ENCODE assay signal across 25 cellular contexts in genomic region chr2:18611184-18611583, GRCh38. TPM values are rescaled to one million over a fixed set of nuclear protein-coding genes. Genes with fewer than 3 reads are reported as not detected.
DNase-seq lines count a peak whose midpoint lies in the region; ATAC-seq and TF ChIP-seq lines count a peak whose summit lies in the region.
"Had no signal": no experiment of that assay in that cellular context is flagged by ENCODE, and none has a peak within 500 bp of the region (broad histone marks: within the 10 kb centered on the region; RNA-seq: fewer than 3 reads in every experiment).

No MANE protein-coding gene starts in this region.

- H3K9me3 Mint-ChIP-seq in nephron, result no peaks in the 10 kb centered on the region
- H3K9me3 Mint-ChIP-seq in stimulated activated effector memory CD8-positive, alpha-beta T cell treated with anti-CD3 and anti-CD28 coated beads, Interleukin-12 subunit alpha, Interleukin-12 subunit beta, amount 100 ng/mL, for 72 hours, result no peaks in the 10 kb centered on the region

- H3K4me3 Mint-ChIP-seq in nephron, result no peak overlapping the region
- no peak overlapping the region for H3K4me3 Mint-ChIP-seq in stimulated activated effector memory CD8-positive, alpha-beta T cell treated with anti-CD3 and anti-CD28 coated beads, Interleukin-12 subunit alpha, Interleukin-12 subunit beta, amount 100 ng/mL, for 72 hours
- H3K4me3 Mint-ChIP-seq: memory B cell, T-helper 17 cell had no signal

- TF ChIP-seq CTCF in nephron (IDR thresholded peaks at IDR 0.05; ENCODE audit: unreplicated experiment in 3 of 3), result no peak

- H3K36me3 ChIP-seq in MG63, result no peaks in the 10 kb centered on the region
- H3K36me3 ChIP-seq: adrenal gland, ovary, SJCRH30, suprapubic skin had no signal

- H3K4me1 Mint-ChIP-seq in nephron, result peaks cover 5% of the 10 kb centered on the region
- no peaks in the 10 kb centered on the region for H3K4me1 Mint-ChIP-seq in stimulated activated effector memory CD8-positive, alpha-beta T cell treated with anti-CD3 and anti-CD28 coated beads, Interleukin-12 subunit alpha, Interleukin-12 subunit beta, amount 100 ng/mL, for 72 hours
- H3K4me1 Mint-ChIP-seq: memory B cell, T-helper 17 cell had no signal

- H3K9me3 ChIP-seq in MG63, result no peaks in the 10 kb centered on the region
- H3K9me3 ChIP-seq: adrenal gland, ovary, SJCRH30, suprapubic skin had no signal

- H3K27ac Mint-ChIP-seq in nephron, result peak overlapping the region in 2 of 3 experiments; percentile 31 to 46
- H3K27ac Mint-ChIP-seq in stimulated activated effector memory CD8-positive, alpha-beta T cell treated with anti-CD3 and anti-CD28 coated beads, Interleukin-12 subunit alpha, Interleukin-12 subunit beta, amount 100 ng/mL, for 72 hours, result no peak overlapping the region
- H3K27ac Mint-ChIP-seq: memory B cell, T-helper 17 cell had no signal

- H3K27me3 ChIP-seq in MG63, result no peaks in the 10 kb centered on the region
- H3K27me3 ChIP-seq: adrenal gland, dorsolateral prefrontal cortex, ovary, suprapubic skin had no signal

- H3K4me3 ChIP-seq in MG63, result no peak overlapping the region
- H3K4me3 ChIP-seq: adrenal gland, dorsolateral prefrontal cortex, GM23248, ovary, SJCRH30, suprapubic skin had no signal

- no peak for ATAC-seq in HG03025 (IDR thresholded peaks at IDR 0.05; ENCODE audit: low FRiP score, unreplicated experiment)
- ATAC-seq in stimulated activated effector memory CD8-positive, alpha-beta T cell treated with anti-CD3 and anti-CD28 coated beads, Interleukin-12 subunit alpha, Interleukin-12 subunit beta, amount 100 ng/mL, for 72 hours, result no peak
- ATAC-seq: PC-3, sciatic nerve, T-helper 17 cell had no signal

- no peaks in the 10 kb centered on the region for H3K27me3 Mint-ChIP-seq in nephron (ENCODE audit: low read depth)
- H3K27me3 Mint-ChIP-seq: memory B cell, T-helper 17 cell had no signal

- no peaks in the 10 kb centered on the region for H3K36me3 Mint-ChIP-seq in nephron (ENCODE audit: low read depth)
- no peaks in the 10 kb centered on the region for H3K36me3 Mint-ChIP-seq in stimulated activated effector memory CD8-positive, alpha-beta T cell treated with anti-CD3 and anti-CD28 coated beads, Interleukin-12 subunit alpha, Interleukin-12 subunit beta, amount 100 ng/mL, for 72 hours

- DNase-seq in DMS153 treated with DMSO at 0.1 percent for 48 hours (lab: John Stamatoyannopoulos, UW; ENCODE audit: unreplicated experiment), result peak; percentile 28
- peak; percentile 74 for DNase-seq in MG63
- DNase-seq in brain pericyte (ENCODE audit: low read depth, low spot score), result peak; percentile 17
- DNase-seq in RPMI8226, result no peak
- DNase-seq in NCI-H446 treated with DMSO at 0.1 percent for 48 hours (lab: John Stamatoyannopoulos, UW), result no peak
- no peak for DNase-seq in stimulated activated effector memory CD8-positive, alpha-beta T cell treated with anti-CD3 and anti-CD28 coated beads, Interleukin-12 subunit alpha, Interleukin-12 subunit beta, amount 100 ng/mL, for 72 hours (ENCODE audit: low spot score in 2 of 2)
- DNase-seq: activated CD8-positive, alpha-beta memory T cell treated with anti-CD3 and anti-CD28 coated beads, Interleukin-2, amount 50 U/mL, for 48 hours; activated gamma-delta T cell treated with Interleukin-2 at 50 U/mL for 16 hours; adrenal gland; caudate nucleus; dorsolateral prefrontal cortex; GF-D8; GM23248; kidney glomerular epithelial cell; NCI-H1930; NCI-H526 treated with DMSO at 0.1 percent for 48 hours; ovary; PC-3; T-helper 17 cell had no signal

RNA-seq across cellular contexts. Expression of gene NT5C1B, which starts 21.8 kb away (rescaled TPM):
- not detected in 2 replicates for total RNA-seq in MG63 (2014; rRNA removed; shearing (Covaris generic); ENCODE audit: low replicate concordance)
- total RNA-seq: adrenal gland, dorsolateral prefrontal cortex, GM23248, ovary, PC-3, sciatic nerve, SJCRH30, suprapubic skin, T-helper 17 cell had no signal

RNA-seq across cellular contexts. Expression of gene RDH14, which starts 50.7 kb away (rescaled TPM):
- total RNA-seq in MG63 (2014; rRNA removed; shearing (Covaris generic); ENCODE audit: low replicate concordance), result 29.1 and 34.6 TPM in 2 replicates

Comparison
In these comparisons a context has a peak if more than half of its experiments do, and no peak if none do; other contexts are left out.
1. DNase-seq: peak in DMS153 treated with DMSO at 0.1 percent for 48 hours (single experiment), MG63 (single experiment) and brain pericyte (single experiment); none in RPMI8226 (single experiment), NCI-H446 treated with DMSO at 0.1 percent for 48 hours (single experiment) and stimulated activated effector memory CD8-positive, alpha-beta T cell treated with anti-CD3 and anti-CD28 coated beads, Interleukin-12 subunit alpha, Interleukin-12 subunit beta, amount 100 ng/mL, for 72 hours (0 of 2).